Comparison of ENCODE assay signal across 1 cellular context in the genomic region with DNA sequence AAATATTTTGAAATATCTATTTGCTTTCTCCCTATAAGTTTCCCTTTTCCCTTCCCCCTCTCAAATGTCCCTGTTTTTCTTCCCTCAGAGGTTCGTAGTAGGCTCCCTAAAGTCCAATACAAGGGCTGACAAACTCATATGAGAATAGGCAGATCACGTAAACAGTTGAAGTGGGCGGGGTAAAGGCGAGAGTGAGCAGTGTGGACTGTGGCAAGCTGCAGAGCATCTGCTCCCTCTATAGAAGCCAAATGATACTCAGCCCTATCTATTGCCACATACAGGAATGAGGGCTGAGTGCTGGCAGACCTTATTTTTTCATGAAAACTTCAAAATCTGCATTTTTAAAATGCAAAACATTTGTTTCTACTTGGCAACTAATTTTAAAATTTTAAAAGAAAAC.
TF ChIP-seq lines count a peak whose summit lies in the region.

No MANE protein-coding gene starts in this region.

TF ChIP-seq in K562, 482 proteins besides CTCF, POLR2A, EP300 and RAD21 (continued from another document and continues in another):
- no peak for TF ChIP-seq SAP30 (IDR thresholded peaks at IDR 0.05; ENCODE audit: borderline replicate concordance, insufficient read depth, low read depth, low read length, poor library complexity, severe bottlenecking)
- TF ChIP-seq ZNF77 (CRISPR knock-in tag; IDR thresholded peaks at IDR 0.05), result no peak
- TF ChIP-seq SNRNP70 (optimal IDR thresholded peaks at IDR 0.05; ENCODE audit: low read depth, low read length), result no peak
- no peak for TF ChIP-seq EWSR1 (IDR thresholded peaks at IDR 0.05; ENCODE audit: borderline replicate concordance, low read depth, partially characterized antibody)
- TF ChIP-seq ELF2 (CRISPR knock-in tag; IDR thresholded peaks at IDR 0.05), result no peak
- no peak for TF ChIP-seq STAG1 (CRISPR knock-in tag; IDR thresholded peaks at IDR 0.05; ENCODE audit: borderline replicate concordance)
- TF ChIP-seq, protein P1, sequence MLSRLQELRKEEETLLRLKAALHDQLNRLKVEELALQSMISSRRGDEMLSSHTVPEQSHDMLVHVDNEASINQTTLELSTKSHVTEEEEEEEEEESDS (CRISPR knock-in tag; IDR thresholded peaks at IDR 0.05), result no peak
- TF ChIP-seq ZNF146 (CRISPR knock-in tag; IDR thresholded peaks at IDR 0.05; ENCODE audit: unreplicated experiment), result no peak
- no peak for TF ChIP-seq HIVEP1 (CRISPR knock-in tag; IDR thresholded peaks at IDR 0.05)
- peak in 1 of 2 experiments; percentile 29; a peak in 1 of 4 replicates for TF ChIP-seq MAZ (CRISPR knock-in tag; conservative IDR thresholded peaks at IDR 0.05 in 1 of 2, IDR thresholded peaks at IDR 0.05 in 1 of 2)
- no peak for TF ChIP-seq ZNF699 (CRISPR knock-in tag; IDR thresholded peaks at IDR 0.05; ENCODE audit: insufficient replicate concordance)
- 0 out of 2 replicates have a peak, but pooled peaks have one; percentile 58 for TF ChIP-seq ZKSCAN1 (IDR thresholded peaks at IDR 0.05; ENCODE audit: low read depth, low read length)
- no peak for TF ChIP-seq CBX5 (IDR thresholded peaks at IDR 0.05; ENCODE audit: borderline replicate concordance, low read depth)
- 0 out of 2 replicates have a peak, but pooled peaks have one; percentile 19 for TF ChIP-seq FOXM1 (IDR thresholded peaks at IDR 0.05; ENCODE audit: low read depth)
- no peak for TF ChIP-seq FOXM1 (CRISPR knock-in tag; IDR thresholded peaks at IDR 0.05; ENCODE audit: low read depth)
- TF ChIP-seq ZNF551 (CRISPR knock-in tag; IDR thresholded peaks at IDR 0.05), result no peak
- no peak for TF ChIP-seq ZNF778 (CRISPR knock-in tag; IDR thresholded peaks at IDR 0.05)
- no peak for TF ChIP-seq ZNF24 (IDR thresholded peaks at IDR 0.05)
- TF ChIP-seq HMG20B (CRISPR knock-in tag; IDR thresholded peaks at IDR 0.05), result no peak
- TF ChIP-seq, protein P2, sequence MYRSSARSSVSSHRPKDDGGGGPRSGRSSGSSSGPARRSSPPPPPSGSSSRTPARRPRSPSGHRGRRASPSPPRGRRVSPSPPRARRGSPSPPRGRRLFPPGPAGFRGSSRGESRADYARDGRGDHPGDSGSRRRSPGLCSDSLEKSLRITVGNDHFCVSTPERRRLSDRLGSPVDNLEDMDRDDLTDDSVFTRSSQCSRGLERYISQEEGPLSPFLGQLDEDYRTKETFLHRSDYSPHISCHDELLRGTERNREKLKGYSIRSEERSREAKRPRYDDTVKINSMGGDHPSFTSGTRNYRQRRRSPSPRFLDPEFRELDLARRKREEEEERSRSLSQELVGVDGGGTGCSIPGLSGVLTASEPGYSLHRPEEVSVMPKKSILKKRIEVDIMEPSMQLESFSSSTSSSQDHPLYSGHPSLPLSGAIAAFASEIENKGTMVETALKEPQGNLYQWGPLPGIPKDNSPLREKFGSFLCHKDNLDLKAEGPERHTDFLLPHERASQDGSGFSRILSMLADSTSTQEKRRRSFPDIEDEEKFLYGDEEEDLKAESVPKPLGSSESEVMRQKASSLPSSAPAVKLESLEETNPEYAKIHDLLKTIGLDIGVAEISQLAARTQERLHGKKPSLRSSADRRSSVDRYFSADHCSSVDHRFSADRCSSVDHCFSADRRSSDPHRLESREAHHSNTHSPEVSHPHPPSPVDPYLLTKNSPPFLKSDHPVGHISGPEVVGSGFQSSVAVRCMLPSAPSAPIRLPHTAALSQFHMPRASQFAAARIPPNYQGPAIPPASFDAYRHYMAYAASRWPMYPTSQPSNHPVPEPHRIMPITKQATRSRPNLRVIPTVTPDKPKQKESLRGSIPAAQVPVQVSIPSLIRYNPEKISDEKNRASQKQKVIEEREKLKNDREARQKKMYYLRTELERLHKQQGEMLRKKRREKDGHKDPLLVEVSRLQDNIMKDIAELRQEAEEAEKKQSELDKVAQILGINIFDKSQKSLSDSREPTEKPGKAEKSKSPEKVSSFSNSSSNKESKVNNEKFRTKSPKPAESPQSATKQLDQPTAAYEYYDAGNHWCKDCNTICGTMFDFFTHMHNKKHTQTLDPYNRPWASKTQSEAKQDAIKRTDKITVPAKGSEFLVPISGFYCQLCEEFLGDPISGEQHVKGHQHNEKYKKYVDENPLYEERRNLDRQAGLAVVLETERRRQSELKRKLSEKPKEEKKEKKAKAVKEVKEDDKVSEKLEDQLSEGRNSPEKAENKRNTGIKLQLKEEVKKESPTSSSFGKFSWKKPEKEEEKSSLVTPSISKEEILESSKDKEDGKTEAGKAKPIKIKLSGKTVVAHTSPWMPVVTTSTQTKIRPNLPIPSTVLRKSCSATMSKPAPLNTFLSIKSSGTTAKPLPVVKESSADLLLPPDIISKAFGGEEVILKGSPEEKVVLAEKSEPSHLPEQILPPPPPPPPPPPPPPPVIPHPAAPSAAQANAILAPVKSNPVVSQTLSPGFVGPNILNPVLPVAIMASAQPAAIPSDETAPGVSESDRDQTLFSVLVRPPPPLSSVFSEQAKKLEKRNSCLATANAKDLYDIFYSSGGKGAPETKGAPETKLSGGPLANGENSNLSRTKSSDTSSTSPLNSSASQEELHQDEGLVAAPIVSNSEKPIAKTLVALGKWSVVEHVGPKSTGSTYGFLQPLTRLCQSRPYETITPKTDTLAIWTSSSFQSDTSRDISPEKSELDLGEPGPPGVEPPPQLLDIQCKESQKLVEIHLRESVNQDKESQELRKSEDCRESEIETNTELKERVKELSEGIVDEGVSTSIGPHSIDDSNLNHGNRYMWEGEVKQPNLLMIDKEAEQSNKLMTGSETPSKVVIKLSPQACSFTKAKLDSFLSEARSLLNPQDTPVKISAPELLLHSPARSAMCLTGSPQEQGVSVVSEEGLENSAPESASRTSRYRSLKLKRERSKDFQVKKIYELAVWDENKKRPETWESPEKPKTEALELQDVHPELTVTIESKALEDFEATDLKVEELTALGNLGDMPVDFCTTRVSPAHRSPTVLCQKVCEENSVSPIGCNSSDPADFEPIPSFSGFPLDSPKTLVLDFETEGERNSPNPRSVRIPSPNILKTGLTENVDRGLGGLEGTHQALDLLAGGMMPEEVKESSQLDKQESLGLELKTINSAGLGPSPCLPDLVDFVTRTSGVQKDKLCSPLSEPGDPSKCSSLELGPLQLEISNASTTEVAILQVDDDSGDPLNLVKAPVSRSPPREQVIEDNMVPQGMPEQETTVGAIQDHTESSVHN (IDR thresholded peaks at IDR 0.05; ENCODE audit: borderline replicate concordance in 1 of 2, low read depth in 1 of 2), result no peak
- no peak for TF ChIP-seq MTF1 (CRISPR knock-in tag; IDR thresholded peaks at IDR 0.05; ENCODE audit: borderline replicate concordance)
- TF ChIP-seq, protein P3, sequence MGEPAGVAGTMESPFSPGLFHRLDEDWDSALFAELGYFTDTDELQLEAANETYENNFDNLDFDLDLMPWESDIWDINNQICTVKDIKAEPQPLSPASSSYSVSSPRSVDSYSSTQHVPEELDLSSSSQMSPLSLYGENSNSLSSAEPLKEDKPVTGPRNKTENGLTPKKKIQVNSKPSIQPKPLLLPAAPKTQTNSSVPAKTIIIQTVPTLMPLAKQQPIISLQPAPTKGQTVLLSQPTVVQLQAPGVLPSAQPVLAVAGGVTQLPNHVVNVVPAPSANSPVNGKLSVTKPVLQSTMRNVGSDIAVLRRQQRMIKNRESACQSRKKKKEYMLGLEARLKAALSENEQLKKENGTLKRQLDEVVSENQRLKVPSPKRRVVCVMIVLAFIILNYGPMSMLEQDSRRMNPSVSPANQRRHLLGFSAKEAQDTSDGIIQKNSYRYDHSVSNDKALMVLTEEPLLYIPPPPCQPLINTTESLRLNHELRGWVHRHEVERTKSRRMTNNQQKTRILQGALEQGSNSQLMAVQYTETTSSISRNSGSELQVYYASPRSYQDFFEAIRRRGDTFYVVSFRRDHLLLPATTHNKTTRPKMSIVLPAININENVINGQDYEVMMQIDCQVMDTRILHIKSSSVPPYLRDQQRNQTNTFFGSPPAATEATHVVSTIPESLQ (CRISPR knock-in tag; IDR thresholded peaks at IDR 0.05), result no peak
- 0 out of 3 replicates have a peak, but pooled peaks of 1 of the 2 experiments have one; percentile 18 for TF ChIP-seq CBX3 (IDR thresholded peaks at IDR 0.05; ENCODE audit: borderline replicate concordance in 1 of 2, low read length in 2 of 2)
- TF ChIP-seq, protein P4, sequence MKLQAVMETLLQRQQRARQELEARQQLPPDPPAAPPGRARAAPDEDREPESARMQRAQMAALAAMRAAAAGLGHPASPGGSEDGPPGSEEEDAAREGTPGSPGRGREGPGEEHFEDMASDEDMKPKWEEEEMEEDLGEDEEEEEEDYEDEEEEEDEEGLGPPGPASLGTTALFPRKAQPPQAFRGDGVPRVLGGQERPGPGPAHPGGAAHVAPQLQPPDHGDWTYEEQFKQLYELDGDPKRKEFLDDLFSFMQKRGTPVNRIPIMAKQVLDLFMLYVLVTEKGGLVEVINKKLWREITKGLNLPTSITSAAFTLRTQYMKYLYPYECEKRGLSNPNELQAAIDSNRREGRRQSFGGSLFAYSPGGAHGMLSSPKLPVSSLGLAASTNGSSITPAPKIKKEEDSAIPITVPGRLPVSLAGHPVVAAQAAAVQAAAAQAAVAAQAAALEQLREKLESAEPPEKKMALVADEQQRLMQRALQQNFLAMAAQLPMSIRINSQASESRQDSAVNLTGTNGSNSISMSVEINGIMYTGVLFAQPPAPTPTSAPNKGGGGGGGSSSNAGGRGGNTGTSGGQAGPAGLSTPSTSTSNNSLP (IDR thresholded peaks at IDR 0.05; ENCODE audit: borderline replicate concordance, low read depth, low read length), result 0 out of 2 replicates have a peak, but pooled peaks have one; percentile 12
- TF ChIP-seq SAFB2 (IDR thresholded peaks at IDR 0.05; ENCODE audit: borderline replicate concordance, low read depth, low read length, severe bottlenecking), result no peak
- TF ChIP-seq CBX8 (IDR thresholded peaks at IDR 0.05; ENCODE audit: borderline replicate concordance, extremely low read depth, low read depth, low read length, poor library complexity, severe bottlenecking), result no peak
- no peak for TF ChIP-seq ZNF436 (CRISPR knock-in tag; IDR thresholded peaks at IDR 0.05)
- TF ChIP-seq, protein P5, sequence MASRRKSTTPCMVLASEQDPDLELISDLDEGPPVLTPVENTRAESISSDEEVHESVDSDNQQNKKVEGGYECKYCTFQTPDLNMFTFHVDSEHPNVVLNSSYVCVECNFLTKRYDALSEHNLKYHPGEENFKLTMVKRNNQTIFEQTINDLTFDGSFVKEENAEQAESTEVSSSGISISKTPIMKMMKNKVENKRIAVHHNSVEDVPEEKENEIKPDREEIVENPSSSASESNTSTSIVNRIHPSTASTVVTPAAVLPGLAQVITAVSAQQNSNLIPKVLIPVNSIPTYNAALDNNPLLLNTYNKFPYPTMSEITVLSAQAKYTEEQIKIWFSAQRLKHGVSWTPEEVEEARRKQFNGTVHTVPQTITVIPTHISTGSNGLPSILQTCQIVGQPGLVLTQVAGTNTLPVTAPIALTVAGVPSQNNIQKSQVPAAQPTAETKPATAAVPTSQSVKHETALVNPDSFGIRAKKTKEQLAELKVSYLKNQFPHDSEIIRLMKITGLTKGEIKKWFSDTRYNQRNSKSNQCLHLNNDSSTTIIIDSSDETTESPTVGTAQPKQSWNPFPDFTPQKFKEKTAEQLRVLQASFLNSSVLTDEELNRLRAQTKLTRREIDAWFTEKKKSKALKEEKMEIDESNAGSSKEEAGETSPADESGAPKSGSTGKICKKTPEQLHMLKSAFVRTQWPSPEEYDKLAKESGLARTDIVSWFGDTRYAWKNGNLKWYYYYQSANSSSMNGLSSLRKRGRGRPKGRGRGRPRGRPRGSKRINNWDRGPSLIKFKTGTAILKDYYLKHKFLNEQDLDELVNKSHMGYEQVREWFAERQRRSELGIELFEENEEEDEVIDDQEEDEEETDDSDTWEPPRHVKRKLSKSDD (conservative IDR thresholded peaks at IDR 0.05; ENCODE audit: low read length), result 0 out of 2 replicates have a peak, but pooled peaks have one; percentile 29
- TF ChIP-seq FOXA3 (CRISPR knock-in tag; conservative IDR thresholded peaks at IDR 0.05 in 1 of 2, IDR thresholded peaks at IDR 0.05 in 1 of 2), result no peak
- no peak for TF ChIP-seq TCFL5 (CRISPR knock-in tag; conservative IDR thresholded peaks at IDR 0.05)
- TF ChIP-seq, protein P6, sequence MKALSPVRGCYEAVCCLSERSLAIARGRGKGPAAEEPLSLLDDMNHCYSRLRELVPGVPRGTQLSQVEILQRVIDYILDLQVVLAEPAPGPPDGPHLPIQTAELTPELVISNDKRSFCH (CRISPR knock-in tag; IDR thresholded peaks at IDR 0.05), result no peak
- TF ChIP-seq, protein P6 (tag; IDR thresholded peaks at IDR 0.05), result no peak
- peak; percentile 86 for TF ChIP-seq CEBPB (tag; IDR thresholded peaks at IDR 0.05)
- no peak for TF ChIP-seq HNRNPL (IDR thresholded peaks at IDR 0.05; ENCODE audit: low read depth, low read length)
- TF ChIP-seq PRPF4 (IDR thresholded peaks at IDR 0.05; ENCODE audit: insufficient read depth, low read depth, low read length, poor library complexity, severe bottlenecking), result no peak
- TF ChIP-seq POLR2G (IDR thresholded peaks at IDR 0.05; ENCODE audit: low read depth, low read length), result no peak
- TF ChIP-seq, protein P7, sequence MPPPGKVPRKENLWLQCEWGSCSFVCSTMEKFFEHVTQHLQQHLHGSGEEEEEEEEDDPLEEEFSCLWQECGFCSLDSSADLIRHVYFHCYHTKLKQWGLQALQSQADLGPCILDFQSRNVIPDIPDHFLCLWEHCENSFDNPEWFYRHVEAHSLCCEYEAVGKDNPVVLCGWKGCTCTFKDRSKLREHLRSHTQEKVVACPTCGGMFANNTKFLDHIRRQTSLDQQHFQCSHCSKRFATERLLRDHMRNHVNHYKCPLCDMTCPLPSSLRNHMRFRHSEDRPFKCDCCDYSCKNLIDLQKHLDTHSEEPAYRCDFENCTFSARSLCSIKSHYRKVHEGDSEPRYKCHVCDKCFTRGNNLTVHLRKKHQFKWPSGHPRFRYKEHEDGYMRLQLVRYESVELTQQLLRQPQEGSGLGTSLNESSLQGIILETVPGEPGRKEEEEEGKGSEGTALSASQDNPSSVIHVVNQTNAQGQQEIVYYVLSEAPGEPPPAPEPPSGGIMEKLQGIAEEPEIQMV (tag; conservative IDR thresholded peaks at IDR 0.05; ENCODE audit: low read depth), result no peak
